Comparison of ENCODE assay signal across 19 cellular contexts in the genomic region with DNA sequence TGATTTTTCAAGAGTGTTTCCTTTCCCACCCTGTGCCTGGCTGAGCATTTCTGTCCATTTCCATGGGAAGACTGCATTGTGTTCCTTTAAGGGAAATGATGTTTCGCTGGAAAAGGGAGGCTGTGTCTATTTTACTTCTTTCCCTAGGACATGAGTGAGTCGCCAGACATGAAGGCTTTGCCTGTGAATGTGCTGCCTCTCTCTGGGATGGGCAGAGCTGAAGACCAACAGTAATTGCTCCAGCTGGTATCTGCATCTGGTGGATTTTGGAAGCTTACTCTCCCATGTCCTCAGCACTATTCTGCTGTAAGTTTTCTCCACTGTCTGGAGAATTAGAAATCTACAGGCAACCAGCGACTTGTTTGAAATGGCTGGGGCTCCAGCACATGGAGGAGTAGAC.
DNase-seq lines count a peak whose midpoint lies in the region; ATAC-seq, FAIRE-seq and TF ChIP-seq lines count a peak whose summit lies in the region.
"Had no signal": no experiment of that assay in that cellular context is flagged by ENCODE, and none has a peak within 500 bp of the region (broad histone marks: within the 10 kb centered on the region; RNA-seq: fewer than 3 reads in every experiment).

No MANE protein-coding gene starts in this region.

- no peak overlapping the region for H2AFZ ChIP-seq in GM23248
- H2AFZ ChIP-seq: PC-9 had no signal

- WGBS in GM23248 (ENCODE audit: low coverage in 1 of 2, low lambda C conversion rate in 2 of 2, missing lambda C conversion rate in 2 of 2), 2 experiments = 86 to 92% methylated on average over 3 of the region's 3 CpGs
- 90 to 91% methylated on average over 3 of the region's 3 CpGs for WGBS in endodermal cell (ENCODE audit: insufficient coverage in 1 of 2, insufficient read length in 1 of 2), 2 experiments
- WGBS in mesendoderm (ENCODE audit: extremely low coverage, insufficient coverage, low lambda C conversion rate) = no CpG with 5 or more reads among the region's 3 CpGs

- H3K4me1 ChIP-seq in GM23248 (ENCODE audit: insufficient read depth) (peaks cover 49% of the 10 kb centered on the region), endodermal cell (ENCODE audit: control insufficient read depth, insufficient read depth, low read length) (peaks cover 19% of the 10 kb centered on the region), mesendoderm (ENCODE audit: control insufficient read depth, low read depth, low read length) (peaks cover 6% of the 10 kb centered on the region)
- H3K4me1 ChIP-seq: A549, SJSA1 had no signal

- no peaks in the 10 kb centered on the region for H4K20me1 ChIP-seq in GM23248 (ENCODE audit: insufficient read depth)

- H3K27ac ChIP-seq in GM23248 (no peak overlapping the region), endodermal cell (ENCODE audit: low read depth, low read length) (no peak overlapping the region), mesendoderm (ENCODE audit: low read depth, low read length) (peak overlapping the region; percentile 41)
- H3K27ac ChIP-seq: A549, PC-9, SJSA1 had no signal

- no peak overlapping the region for H4K8ac ChIP-seq in mesendoderm (ENCODE audit: low read depth, low read length)

- DNase-seq in AG08395 (ENCODE audit: low spot score) = peak; percentile 20
- peak; percentile 58 for DNase-seq in GM23248
- DNase-seq in endodermal cell = no peak
- DNase-seq in mesendoderm = peak; percentile 38
- DNase-seq in stimulated activated effector memory CD8-positive, alpha-beta T cell treated with anti-CD3 and anti-CD28 coated beads, Interleukin-12 subunit alpha, Interleukin-12 subunit beta, amount 100 ng/mL, for 72 hours (ENCODE audit: low spot score in 2 of 2) = no peak
- DNase-seq in putamen (ENCODE audit: low spot score) = no peak
- no peak for DNase-seq in RCC 7860 (ENCODE audit: low spot score)
- DNase-seq: COR-L47, DMS53, H9, NCI-H1436 treated with DMSO at 0.1 percent for 48 hours, NCI-H2107, NCI-H2227 treated with DMSO at 0.1 percent for 48 hours, NCI-H524, PC-9 had no signal

- H3K4me1 Mint-ChIP-seq in endodermal cell = peaks cover 49% of the 10 kb centered on the region
- H3K4me1 Mint-ChIP-seq in stimulated activated effector memory CD8-positive, alpha-beta T cell treated with anti-CD3 and anti-CD28 coated beads, Interleukin-12 subunit alpha, Interleukin-12 subunit beta, amount 100 ng/mL, for 72 hours = no peaks in the 10 kb centered on the region

- H3K56ac ChIP-seq in mesendoderm (ENCODE audit: low read length) = peak overlapping the region; percentile 47

- peak overlapping the region; percentile 20 for H3K18ac ChIP-seq in mesendoderm (ENCODE audit: low read length)

- H3K23ac ChIP-seq in mesendoderm (ENCODE audit: low read length) = peak overlapping the region; percentile 38

- H3K79me1 ChIP-seq in mesendoderm (ENCODE audit: low read length) = no peaks in the 10 kb centered on the region

- in situ Hi-C loops in GM23248 (cut with MboI) = no loop called here

- no peak for TF ChIP-seq CTCF in endodermal cell (conservative IDR thresholded peaks at IDR 0.05)

- peak overlapping the region; percentile 63 for H2BK5ac ChIP-seq in mesendoderm (ENCODE audit: low read length)

- no peaks in the 10 kb centered on the region for H3K9me2 ChIP-seq in GM23248 (ENCODE audit: insufficient read depth)

- no peak for FAIRE-seq in RCC 7860 (lab: Jason Lieb, UNC)
- FAIRE-seq: A549, K562 had no signal

- ATAC-seq in stimulated activated effector memory CD8-positive, alpha-beta T cell treated with anti-CD3 and anti-CD28 coated beads, Interleukin-12 subunit alpha, Interleukin-12 subunit beta, amount 100 ng/mL, for 72 hours = no peak
- ATAC-seq in HG03159 (IDR thresholded peaks at IDR 0.05; ENCODE audit: unreplicated experiment) = no peak
- ATAC-seq: A549, K562 had no signal

- no peaks in the 10 kb centered on the region for H3K9me3 Mint-ChIP-seq in endodermal cell
- no peaks in the 10 kb centered on the region for H3K9me3 Mint-ChIP-seq in stimulated activated effector memory CD8-positive, alpha-beta T cell treated with anti-CD3 and anti-CD28 coated beads, Interleukin-12 subunit alpha, Interleukin-12 subunit beta, amount 100 ng/mL, for 72 hours
- H3K9me3 Mint-ChIP-seq: H9 had no signal

- H3K36me3 Mint-ChIP-seq in endodermal cell (ENCODE audit: low read depth) = no peaks in the 10 kb centered on the region
- H3K36me3 Mint-ChIP-seq in stimulated activated effector memory CD8-positive, alpha-beta T cell treated with anti-CD3 and anti-CD28 coated beads, Interleukin-12 subunit alpha, Interleukin-12 subunit beta, amount 100 ng/mL, for 72 hours = no peaks in the 10 kb centered on the region

- peaks cover 38% of the 10 kb centered on the region for H3F3A ChIP-seq in GM23248 (ENCODE audit: insufficient read depth)

- peak overlapping the region; percentile 52 for H2AK5ac ChIP-seq in mesendoderm (ENCODE audit: low read length)

- H3K79me2 ChIP-seq in GM23248 (ENCODE audit: insufficient read depth) (no peaks in the 10 kb centered on the region), mesendoderm (ENCODE audit: control insufficient read depth, insufficient read depth, low read length) (no peaks in the 10 kb centered on the region)

- no peak overlapping the region for H3K4me3 Mint-ChIP-seq in endodermal cell
- no peak overlapping the region for H3K4me3 Mint-ChIP-seq in stimulated activated effector memory CD8-positive, alpha-beta T cell treated with anti-CD3 and anti-CD28 coated beads, Interleukin-12 subunit alpha, Interleukin-12 subunit beta, amount 100 ng/mL, for 72 hours
- H3K4me3 Mint-ChIP-seq: H9 had no signal

- H3K27me3 Mint-ChIP-seq in endodermal cell (ENCODE audit: insufficient read depth) = no peaks in the 10 kb centered on the region

- H3K27me3 ChIP-seq in GM23248 (replicated peaks; ENCODE audit: insufficient read depth) (no peaks in the 10 kb centered on the region), endodermal cell (ENCODE audit: control insufficient read depth, insufficient read depth, low read length, poor library complexity, severe bottlenecking) (no peaks in the 10 kb centered on the region), mesendoderm (ENCODE audit: insufficient read depth, low read length, poor library complexity) (no peaks in the 10 kb centered on the region)
- H3K27me3 ChIP-seq: SJSA1 had no signal

- H3K4ac ChIP-seq in mesendoderm (ENCODE audit: low read depth, low read length) = peak overlapping the region; percentile 42

- H3K4me3 ChIP-seq in GM23248 (no peak overlapping the region), endodermal cell (ENCODE audit: low read length) (no peak overlapping the region), mesendoderm (ENCODE audit: low read length) (no peak overlapping the region)
- H3K4me3 ChIP-seq: A549, K562, PC-9, SJSA1 had no signal

- no peak overlapping the region for H2BK120ac ChIP-seq in mesendoderm (ENCODE audit: low read depth, low read length)

- H3K27ac Mint-ChIP-seq in endodermal cell = peak overlapping the region; percentile 62
- no peak overlapping the region for H3K27ac Mint-ChIP-seq in stimulated activated effector memory CD8-positive, alpha-beta T cell treated with anti-CD3 and anti-CD28 coated beads, Interleukin-12 subunit alpha, Interleukin-12 subunit beta, amount 100 ng/mL, for 72 hours
- H3K27ac Mint-ChIP-seq: H9 had no signal

- no peak overlapping the region for H3K9ac ChIP-seq in GM23248
- H3K9ac ChIP-seq in endodermal cell (ENCODE audit: extremely low read depth, low read length, poor library complexity, severe bottlenecking) = no peak overlapping the region
- H3K9ac ChIP-seq in mesendoderm (ENCODE audit: low read length) = peak overlapping the region; percentile 20

- no peak overlapping the region for H2BK15ac ChIP-seq in mesendoderm (replicated peaks; ENCODE audit: low read depth)

- H3K36me3 ChIP-seq in GM23248 (ENCODE audit: low read depth) = no peaks in the 10 kb centered on the region
- H3K36me3 ChIP-seq in endodermal cell (ENCODE audit: control insufficient read depth, insufficient read depth, low read length) = no peaks in the 10 kb centered on the region
- H3K36me3 ChIP-seq in mesendoderm (ENCODE audit: control insufficient read depth, insufficient read depth, low read length) = no peaks in the 10 kb centered on the region
- H3K36me3 ChIP-seq: SJSA1 had no signal

- no peaks in the 10 kb centered on the region for H3K9me3 ChIP-seq in GM23248 (ENCODE audit: low read depth)
- no peaks in the 10 kb centered on the region for H3K9me3 ChIP-seq in endodermal cell (ENCODE audit: control insufficient read depth, low read length)
- H3K9me3 ChIP-seq: A549, SJSA1 had no signal

- H4K5ac ChIP-seq in mesendoderm (ENCODE audit: low read length) = no peak overlapping the region

- H3K4me2 ChIP-seq in GM23248 (ENCODE audit: unreplicated experiment) (no peak overlapping the region), mesendoderm (ENCODE audit: low read length) (no peak overlapping the region)
- H3K4me2 ChIP-seq: A549, PC-9 had no signal

Comparison
In these comparisons a context has a peak if more than half of its experiments do, and no peak if none do; other contexts are left out.
1. DNase-seq: peak in AG08395 (single experiment), GM23248 (single experiment) and mesendoderm (single experiment); none in endodermal cell (single experiment), stimulated activated effector memory CD8-positive, alpha-beta T cell treated with anti-CD3 and anti-CD28 coated beads, Interleukin-12 subunit alpha, Interleukin-12 subunit beta, amount 100 ng/mL, for 72 hours (0 of 2), putamen (single experiment) and RCC 7860 (single experiment).